Comparison of ENCODE assay signal across 21 cellular contexts in the genomic region with DNA sequence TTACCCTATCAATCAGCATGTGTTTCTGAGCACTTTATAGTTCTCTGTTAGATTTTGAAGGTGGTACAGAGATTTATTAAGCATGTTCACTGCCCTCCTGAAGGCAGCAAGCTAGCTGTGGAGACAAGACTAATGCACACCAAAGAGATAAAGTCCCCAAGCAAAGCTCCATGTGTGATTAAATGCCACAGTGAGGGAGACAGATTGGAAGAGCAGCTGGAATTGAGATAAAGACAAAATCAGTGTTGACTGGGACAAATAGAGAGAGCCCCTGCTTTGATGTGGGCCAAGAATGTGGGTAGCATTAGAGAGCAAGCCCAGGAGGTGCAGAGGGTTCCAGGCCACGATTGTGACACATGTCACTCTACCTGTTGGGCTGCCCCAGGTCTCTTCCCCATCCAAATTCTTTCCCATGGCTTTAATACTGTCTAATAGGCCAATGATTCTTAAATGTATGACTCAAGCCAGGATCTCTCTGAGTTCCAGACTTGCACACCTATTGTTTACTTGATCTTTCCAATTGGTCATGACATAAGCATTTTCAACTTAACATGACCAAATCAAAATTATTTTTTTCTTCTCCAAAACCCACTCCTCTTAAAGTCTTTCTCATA.
DNase-seq lines count a peak whose midpoint lies in the region; ATAC-seq, FAIRE-seq and TF ChIP-seq lines count a peak whose summit lies in the region.
"Had no signal": no experiment of that assay in that cellular context is flagged by ENCODE, and none has a peak within 500 bp of the region (broad histone marks: within the 10 kb centered on the region; RNA-seq: fewer than 3 reads in every experiment).

No MANE protein-coding gene starts in this region.

- TF ChIP-seq CTCF in K562 (IDR thresholded peaks at IDR 0.05 in 2 of 3, conservative IDR thresholded peaks at IDR 0.05 in 1 of 3; ENCODE audit: insufficient read depth in 2 of 3, low read depth in 1 of 3, low read length in 3 of 3) (no peak), spleen (IDR thresholded peaks at IDR 0.05 in 8 of 11, conservative IDR thresholded peaks at IDR 0.05 in 3 of 11) (no peak), osteoblast (IDR thresholded peaks at IDR 0.05; ENCODE audit: extremely low read depth, low read depth, low read length) (no peak)

- H2AFZ ChIP-seq in K562 (ENCODE audit: low read depth, low read length) (no peak overlapping the region), neuron (ENCODE audit: low read depth, low read length) (peak overlapping the region; percentile 59), osteoblast (ENCODE audit: low read length) (no peak overlapping the region)

- H3K27me3 ChIP-seq in K562 (ENCODE audit: control insufficient read depth in 2 of 2, insufficient read depth in 2 of 2, low read length in 2 of 2) (no peaks in the 10 kb centered on the region), neuron (ENCODE audit: insufficient read depth, low read length) (no peaks in the 10 kb centered on the region), spleen (replicated peaks in 1 of 7) (peaks cover 0 to 54% (median 0%) of the 10 kb centered on the region in 7 donors), osteoblast (ENCODE audit: insufficient read depth, low read length) (no peaks in the 10 kb centered on the region)
- H3K27me3 ChIP-seq: Peyer's patch had no signal

- H3K79me2 ChIP-seq in K562 (ENCODE audit: control insufficient read depth, insufficient read depth, low read length) (no peaks in the 10 kb centered on the region), osteoblast (ENCODE audit: insufficient read depth, low read length) (no peaks in the 10 kb centered on the region)

- no TSS peak for BruUV-seq in K562 (replicated peaks; lab: Mats Ljungman, UMichigan)

- no peaks in the 10 kb centered on the region for H3K4me1 ChIP-seq in K562 (replicated peaks in 1 of 2; ENCODE audit: control insufficient read depth in 2 of 2, insufficient read depth in 2 of 2, low read length in 2 of 2)
- peaks cover 34% of the 10 kb centered on the region for H3K4me1 ChIP-seq in neuron (ENCODE audit: insufficient read depth, low read length)
- no peaks in the 10 kb centered on the region for H3K4me1 ChIP-seq in spleen
- H3K4me1 ChIP-seq in osteoblast (ENCODE audit: insufficient read depth, low read length), result no peaks in the 10 kb centered on the region
- H3K4me1 ChIP-seq: HAP-1, Peyer's patch had no signal

- WGBS in K562 (ENCODE audit: insufficient coverage, low coverage, missing lambda C conversion rate), result 5% methylated on average over 1 of the region's 1 CpG
- WGBS in spleen, 5 donors, result 65 to 86% (median 77%) methylated on average over 1 of the region's 1 CpG

- in situ Hi-C loops in K562 (cut with MboI), result no loop called here

- no peak for FAIRE-seq in K562 (lab: Jason Lieb, UNC)

- no peak overlapping the region for H3K9ac ChIP-seq in K562 (ENCODE audit: insufficient read depth in 1 of 2, low read depth in 2 of 2, low read length in 2 of 2)

- H3K4me3 ChIP-seq in K562, result no peak overlapping the region
- no peak overlapping the region for H3K4me3 ChIP-seq in neuron (ENCODE audit: low read length)
- no peak overlapping the region for H3K4me3 ChIP-seq in spleen
- no peak overlapping the region for H3K4me3 ChIP-seq in osteoblast (ENCODE audit: insufficient read depth, low read length)
- H3K4me3 ChIP-seq: HAP-1, Peyer's patch had no signal

- TF ChIP-seq POLR2A in K562 (conservative IDR thresholded peaks at IDR 0.05), result no peak
- TF ChIP-seq POLR2A in spleen (IDR thresholded peaks at IDR 0.05), result no peak

- no peak overlapping the region for H3K27ac ChIP-seq in K562 (ENCODE audit: extremely low read depth, low read depth, low read length)
- H3K27ac ChIP-seq in epithelial cell of prostate, result no peak overlapping the region
- no peak overlapping the region for H3K27ac ChIP-seq in spleen
- no peak overlapping the region for H3K27ac ChIP-seq in osteoblast (ENCODE audit: low read depth, low read length)
- H3K27ac ChIP-seq: HL-60, Peyer's patch had no signal

- no peaks in the 10 kb centered on the region for H3K9me1 ChIP-seq in K562 (ENCODE audit: control insufficient read depth, insufficient read depth, low read length)

- peak; percentile 22 for DNase-seq in M059J (ENCODE audit: low read depth)
- DNase-seq in K562 (ENCODE audit: extremely low read depth in 1 of 4, low spot score in 3 of 4), result no peak
- DNase-seq in epithelial cell of prostate (ENCODE audit: low read depth, low spot score), result peak; percentile 24
- DNase-seq in NCI-H1105 treated with DMSO at 0.1 percent for 48 hours (lab: John Stamatoyannopoulos, UW), result no peak
- no peak for DNase-seq in spleen
- no peak for DNase-seq in osteoblast (ENCODE audit: insufficient read length, low spot score, missing footprints)
- DNase-seq: ACHN, AML-193, COR-L47, EL, NCI-H1436, NCI-H2029, NCI-H2171, NCI-H446, NCI-H69, Peyer's patch, Right ventricle myocardium superior had no signal

- no peak overlapping the region for H3K4me2 ChIP-seq in K562 (ENCODE audit: insufficient read depth, low read length)
- no peak overlapping the region for H3K4me2 ChIP-seq in osteoblast (ENCODE audit: insufficient read depth, low read length)

- H3K36me3 ChIP-seq in K562 (ENCODE audit: control insufficient read depth, insufficient read depth, low read length), result no peaks in the 10 kb centered on the region
- H3K36me3 ChIP-seq in neuron (ENCODE audit: insufficient read depth, low read length), result no peaks in the 10 kb centered on the region
- no peaks in the 10 kb centered on the region for H3K36me3 ChIP-seq in spleen
- H3K36me3 ChIP-seq in osteoblast (ENCODE audit: insufficient read depth, low read length), result no peaks in the 10 kb centered on the region
- H3K36me3 ChIP-seq: HAP-1, Peyer's patch had no signal

- no peak for TF ChIP-seq EP300 in K562 (IDR thresholded peaks at IDR 0.05; ENCODE audit: low read length)

- CTCF ChIA-PET in K562 (lab: Yijun Ruan, JAX; ENCODE audit: low intra/inter-chr PET ratio), result no interaction called here

- H4K20me1 ChIP-seq in K562 (replicated peaks; ENCODE audit: control insufficient read depth, insufficient read depth, low read length) (no peaks in the 10 kb centered on the region), osteoblast (ENCODE audit: insufficient read depth, low read length) (no peaks in the 10 kb centered on the region)

- no peak for TF ChIP-seq RAD21 in K562 (CRISPR knock-in tag; conservative IDR thresholded peaks at IDR 0.05 in 1 of 2, IDR thresholded peaks at IDR 0.05 in 1 of 2)

- intact Hi-C loops in K562 (cut with micrococcal nuclease), result no loop called here
- intact Hi-C loops in spleen (cut with DNase I; ENCODE audit: low total_unique reads), result no loop called here

- H3K9me3 ChIP-seq in K562 (replicated peaks; ENCODE audit: control insufficient read depth, insufficient read depth, low read depth, low read length) (no peaks in the 10 kb centered on the region), neuron (ENCODE audit: low read length) (no peaks in the 10 kb centered on the region), spleen (peaks cover 0 to 17% (median 1%) of the 10 kb centered on the region in 8 donors), osteoblast (ENCODE audit: low read depth, low read length) (no peaks in the 10 kb centered on the region)
- H3K9me3 ChIP-seq: HAP-1, Peyer's patch had no signal

- ATAC-seq in K562, result no peak
- ATAC-seq in HG02759 (IDR thresholded peaks at IDR 0.05; ENCODE audit: unreplicated experiment), result no peak

- POLR2A ChIA-PET in K562 (lab: Yijun Ruan, JAX), result no interaction called here

TF ChIP-seq in K562, 482 proteins besides CTCF, POLR2A, EP300 and RAD21 (continues in another document):
- TF ChIP-seq CBFA2T3 (IDR thresholded peaks at IDR 0.05) (peak; percentile 59), HNRNPL (IDR thresholded peaks at IDR 0.05; ENCODE audit: low read depth, low read length) (no peak), MEF2D (tag; conservative IDR thresholded peaks at IDR 0.05; ENCODE audit: low read depth) (no peak), NR2C1 (IDR thresholded peaks at IDR 0.05) (no peak), NR2C1 (tag; IDR thresholded peaks at IDR 0.05) (no peak), MYBL2 (IDR thresholded peaks at IDR 0.05; ENCODE audit: low read depth) (no peak), MYBL2 (CRISPR knock-in tag; IDR thresholded peaks at IDR 0.05; ENCODE audit: borderline replicate concordance) (no peak), KAT2B (IDR thresholded peaks at IDR 0.05; ENCODE audit: low read depth, low read length) (no peak), HDAC2 (IDR thresholded peaks at IDR 0.05) (0 out of 2 replicates have a peak, but pooled peaks have one; percentile 64), BRD4 (IDR thresholded peaks at IDR 0.05) (no peak), RBM14 (IDR thresholded peaks at IDR 0.05; ENCODE audit: borderline replicate concordance, insufficient read depth, low read depth, low read length) (no peak)

Comparison
In these comparisons a context has a peak if more than half of its experiments do, and no peak if none do; other contexts are left out.
1. DNase-seq: peak in M059J (single experiment) and epithelial cell of prostate (single experiment); none in K562 (0 of 4), NCI-H1105 treated with DMSO at 0.1 percent for 48 hours (single experiment), spleen (single experiment) and osteoblast (single experiment).